Comparison of ENCODE assay signal across 1 cellular context in genomic region chr11:70548976-70549375, GRCh38.
TF ChIP-seq lines count a peak whose summit lies in the region.

No MANE protein-coding gene starts in this region.

TF ChIP-seq in GM23338, 12 proteins besides CTCF, POLR2A, EP300 and RAD21 (continued from another document):
- TF ChIP-seq ZNF462 (CRISPR knock-in tag; IDR thresholded peaks at IDR 0.05): no peak
- no peak for TF ChIP-seq EZH2phosphoT487 (IDR thresholded peaks at IDR 0.05; ENCODE audit: unreplicated experiment)
- no peak for TF ChIP-seq NANOG (IDR thresholded peaks at IDR 0.05; ENCODE audit: borderline replicate concordance)
- TF ChIP-seq STAT1 (IDR thresholded peaks at IDR 0.05; ENCODE audit: unreplicated experiment): no peak
- TF ChIP-seq REST (IDR thresholded peaks at IDR 0.05; ENCODE audit: unreplicated experiment): no peak
- TF ChIP-seq EZH2 (IDR thresholded peaks at IDR 0.05; ENCODE audit: low read depth, unreplicated experiment): no peak
- TF ChIP-seq ETS1 (IDR thresholded peaks at IDR 0.05): no peak
- TF ChIP-seq ZNF331 (CRISPR knock-in tag; IDR thresholded peaks at IDR 0.05; ENCODE audit: low read depth): no peak
